In genomic region chr19:56144396-56144795, GRCh38 we compare ENCODE assay signal across 1 cellular context.
TF ChIP-seq lines count a peak whose summit lies in the region.

No MANE protein-coding gene starts in this region.

TF ChIP-seq in GM23338, 12 proteins besides CTCF, POLR2A, EP300 and RAD21:
- TF ChIP-seq EZH2 (IDR thresholded peaks at IDR 0.05; ENCODE audit: low read depth, unreplicated experiment) (no peak), STAT1 (IDR thresholded peaks at IDR 0.05; ENCODE audit: unreplicated experiment) (no peak), EZH2phosphoT487 (IDR thresholded peaks at IDR 0.05; ENCODE audit: unreplicated experiment) (no peak), CREB1 (CRISPR knock-in tag; IDR thresholded peaks at IDR 0.05; ENCODE audit: low read depth) (no peak)
